29 cellular contexts compared by ENCODE assay signal in genomic region chr5:18078157-18078556, GRCh38.
"Had no signal": no experiment of that assay in that cellular context is flagged by ENCODE, and none has a peak within 500 bp of the region (broad histone marks: within the 10 kb centered on the region; RNA-seq: fewer than 3 reads in every experiment).

No MANE protein-coding gene starts in this region.

- FAIRE-seq: pancreas, small intestine had no signal

- H3K27me3 Mint-ChIP-seq: naive thymus-derived CD8-positive, alpha-beta T cell; natural killer cell treated with Interleukin-12 subunit alpha and Interleukin-12 subunit beta and Interleukin-15 and Interleukin-18, amount 100 ng/mL, for 72 hours; progenitor cell of endocrine pancreas; stimulated activated naive B cell treated with anti-CD40 and anti-IgM and Interleukin-4, amounts not matched to agents 10 μg/mL and 1 μg/mL and 100 μg/mL, for 72 hours; stimulated activated naive CD8-positive, alpha-beta T cell treated with anti-CD3 and anti-CD28 coated beads, Interleukin-15, Interleukin-2, amounts not matched to agents 100 ng/mL and 50 ng/mL, for 24 hours; type B pancreatic cell had no signal

- H3K9me3 ChIP-seq: neutrophil, pancreas, psoas muscle, right lobe of liver, sigmoid colon, stomach, thoracic aorta, thyroid gland, tibial nerve, upper lobe of right lung, vagina had no signal

- H3K4me3 ChIP-seq: pancreas, psoas muscle, right lobe of liver, sigmoid colon, stomach, thoracic aorta, thyroid gland, tibial nerve, upper lobe of right lung, vagina had no signal

- H3K36me3 Mint-ChIP-seq: naive thymus-derived CD8-positive, alpha-beta T cell; stimulated activated effector memory CD8-positive, alpha-beta T cell treated with anti-CD3 and anti-CD28 coated beads, Interleukin-12 subunit alpha, Interleukin-12 subunit beta, amount 100 ng/mL, for 72 hours; stimulated activated naive B cell treated with anti-CD40 and anti-IgM and Interleukin-4, amounts not matched to agents 10 μg/mL and 1 μg/mL and 100 μg/mL, for 72 hours; type B pancreatic cell had no signal

- H3K9me3 Mint-ChIP-seq: nephron progenitor cell; neural crest cell; stimulated activated naive B cell treated with anti-CD40 and anti-IgM and Interleukin-4, amounts not matched to agents 10 μg/mL and 1 μg/mL and 100 μg/mL, for 72 hours; type B pancreatic cell had no signal

- H3K4me1 Mint-ChIP-seq: naive thymus-derived CD8-positive, alpha-beta T cell; nephron progenitor cell; neural crest cell; stimulated activated effector memory CD8-positive, alpha-beta T cell treated with anti-CD3 and anti-CD28 coated beads, Interleukin-12 subunit alpha, Interleukin-12 subunit beta, amount 100 ng/mL, for 72 hours; stimulated activated naive B cell treated with anti-CD40 and anti-IgM and Interleukin-4, amounts not matched to agents 10 μg/mL and 1 μg/mL and 100 μg/mL, for 72 hours had no signal

- ATAC-seq: naive thymus-derived CD8-positive, alpha-beta T cell; natural killer cell treated with Interleukin-12 subunit alpha and Interleukin-12 subunit beta and Interleukin-15 and Interleukin-18, amount 100 ng/mL, for 72 hours; pancreas; psoas muscle; right cardiac atrium; right lobe of liver; stimulated activated effector memory CD8-positive, alpha-beta T cell treated with anti-CD3 and anti-CD28 coated beads, Interleukin-12 subunit alpha, Interleukin-12 subunit beta, amount 100 ng/mL, for 72 hours; stimulated activated naive B cell treated with anti-CD40 and anti-IgM and Interleukin-4, amounts not matched to agents 10 μg/mL and 1 μg/mL and 100 μg/mL, for 72 hours; upper lobe of right lung had no signal

- H3K27me3 ChIP-seq: neutrophil, pancreas, right lobe of liver, sigmoid colon, stomach, thyroid gland, tibial nerve, upper lobe of right lung, vagina had no signal

- H3K4me1 ChIP-seq: pancreas, psoas muscle, right lobe of liver, sigmoid colon, stomach, tibial nerve, upper lobe of right lung, vagina had no signal

- H3K27ac Mint-ChIP-seq: naive thymus-derived CD8-positive, alpha-beta T cell; natural killer cell treated with Interleukin-12 subunit alpha and Interleukin-12 subunit beta and Interleukin-15 and Interleukin-18, amount 100 ng/mL, for 72 hours; nephron progenitor cell; progenitor cell of endocrine pancreas; stimulated activated effector memory CD8-positive, alpha-beta T cell treated with anti-CD3 and anti-CD28 coated beads, Interleukin-12 subunit alpha, Interleukin-12 subunit beta, amount 100 ng/mL, for 72 hours; stimulated activated naive B cell treated with anti-CD40 and anti-IgM and Interleukin-4, amounts not matched to agents 10 μg/mL and 1 μg/mL and 100 μg/mL, for 72 hours; stimulated activated naive CD8-positive, alpha-beta T cell treated with anti-CD3 and anti-CD28 coated beads, Interleukin-15, Interleukin-2, amounts not matched to agents 100 ng/mL and 50 ng/mL, for 24 hours; type B pancreatic cell had no signal

- DNase-seq: naive thymus-derived CD8-positive, alpha-beta T cell; nephron progenitor cell; nucleus accumbens; pancreas; posterior cingulate gyrus; psoas muscle; right cardiac atrium; right lobe of liver; sigmoid colon; small intestine; stimulated activated CD4-positive, alpha-beta T cell treated with anti-CD3 and anti-CD28 coated beads, Interleukin-15, amount 100 ng/mL, for 24 hours; stimulated activated CD4-positive, alpha-beta T cell treated with anti-CD3 and anti-CD28 coated beads, Interleukin-2, amount 100 ng/mL, for 24 hours; stimulated activated CD4-positive, alpha-beta T cell treated with anti-CD3 and anti-CD28 coated beads, Interleukin-2, amount 100 ng/mL, for 48 hours; stimulated activated CD4-positive, alpha-beta T cell treated with anti-CD3 and anti-CD28 coated beads, Interleukin-4, amount 100 ng/mL, for 24 hours; stimulated activated naive B cell treated with anti-CD40 and anti-IgM and Interleukin-4, amounts not matched to agents 10 μg/mL and 1 μg/mL and 100 μg/mL, for 72 hours; stimulated activated naive CD4-positive, alpha-beta T cell treated with Interleukin-2 at 50 U/mL for 16 hours; stomach; thyroid gland; upper lobe of right lung had no signal

- H3K27ac ChIP-seq: neutrophil, pancreas, psoas muscle, right lobe of liver, sigmoid colon, stomach, thoracic aorta, thyroid gland, tibial nerve, upper lobe of right lung, vagina had no signal

- H3K4me3 Mint-ChIP-seq: natural killer cell treated with Interleukin-12 subunit alpha and Interleukin-12 subunit beta and Interleukin-15 and Interleukin-18, amount 100 ng/mL, for 72 hours; nephron progenitor cell; neural crest cell; stimulated activated effector memory CD8-positive, alpha-beta T cell treated with anti-CD3 and anti-CD28 coated beads, Interleukin-12 subunit alpha, Interleukin-12 subunit beta, amount 100 ng/mL, for 72 hours; stimulated activated naive B cell treated with anti-CD40 and anti-IgM and Interleukin-4, amounts not matched to agents 10 μg/mL and 1 μg/mL and 100 μg/mL, for 72 hours; stimulated activated naive CD8-positive, alpha-beta T cell treated with anti-CD3 and anti-CD28 coated beads, Interleukin-15, Interleukin-2, amounts not matched to agents 100 ng/mL and 50 ng/mL, for 24 hours; type B pancreatic cell had no signal

- H3K36me3 ChIP-seq: neutrophil, pancreas, right lobe of liver, sigmoid colon, stomach, thoracic aorta, thyroid gland, tibial nerve, upper lobe of right lung, vagina had no signal
